Comparison of ENCODE assay signal across 1 cellular context in genomic region chr11:121241300-121242176, GRCh38.
TF ChIP-seq lines count a peak whose summit lies in the region.

No MANE protein-coding gene starts in this region.

TF ChIP-seq in HEK293, 187 proteins besides CTCF, POLR2A, EP300 and RAD21 (continued from another document):
- TF ChIP-seq GLIS2 (tag by site-specific recombination; IDR thresholded peaks at IDR 0.05): peak; percentile 66
- TF ChIP-seq ZNF645 (tag by site-specific recombination; IDR thresholded peaks at IDR 0.05): no peak
- TF ChIP-seq ZNF837 (tag by site-specific recombination; IDR thresholded peaks at IDR 0.05): no peak
- TF ChIP-seq ZNF626 (tag by site-specific recombination; IDR thresholded peaks at IDR 0.05): no peak
- no peak for TF ChIP-seq ZNF335 (tag by site-specific recombination; conservative IDR thresholded peaks at IDR 0.05)
- TF ChIP-seq WT1 (tag by site-specific recombination; IDR thresholded peaks at IDR 0.05): no peak
TF ChIP-seq in HEK293: peak in this region for 2.
